Comparison of ENCODE assay signal across 8 cellular contexts in genomic region chr1:8477199-8477982, GRCh38.
DNase-seq lines count a peak whose midpoint lies in the region; ATAC-seq and TF ChIP-seq lines count a peak whose summit lies in the region.

No MANE protein-coding gene starts in this region.

- TF ChIP-seq CTCF in GM23338 (conservative IDR thresholded peaks at IDR 0.05; ENCODE audit: low read depth in 2 of 2) (no peak), Caco-2 (IDR thresholded peaks at IDR 0.05; ENCODE audit: insufficient read depth in 1 of 2, low read depth in 1 of 2, low read length in 1 of 2, severe bottlenecking in 1 of 2, unreplicated experiment in 1 of 2) (no peak), prostate gland (IDR thresholded peaks at IDR 0.05) (no peak)

- H3K4me1 Mint-ChIP-seq in GM23338 (peaks cover 59% of the 10 kb centered on the region), Caco-2 (ENCODE audit: low read depth, unreplicated experiment) (no peaks in the 10 kb centered on the region)
- peaks cover 37% of the 10 kb centered on the region for H3K4me1 Mint-ChIP-seq in T-helper 1 cell treated with Interleukin-12 subunit alpha and Interleukin-12 subunit beta and Interleukin-4 antibody, amounts not matched to agents 30 μg/mL and 1 μg/mL, for 36 hours (ENCODE audit: low read depth)

- H3K36me3 Mint-ChIP-seq in GM23338 (ENCODE audit: low read depth) = 0 out of 3 replicates have a peak, but pooled peaks cover 2% of the 10 kb centered on the region
- H3K36me3 Mint-ChIP-seq in T-helper 1 cell treated with Interleukin-12 subunit alpha and Interleukin-12 subunit beta and Interleukin-4 antibody, amounts not matched to agents 30 μg/mL and 1 μg/mL, for 36 hours (ENCODE audit: low read depth) = peaks cover 5% of the 10 kb centered on the region
- H3K36me3 Mint-ChIP-seq in Caco-2 (ENCODE audit: insufficient read depth, unreplicated experiment) = peaks cover 6% of the 10 kb centered on the region

- POLR2A ChIA-PET in Caco-2 (lab: Charles Lee) = no interaction called here

- BruUV-seq in Caco-2 (replicated peaks; lab: Mats Ljungman, UMichigan) = no TSS peak

- H3K9me2 ChIP-seq in GM23338 (ENCODE audit: insufficient read depth) = no peaks in the 10 kb centered on the region

- H3K27ac Mint-ChIP-seq in GM23338 = peak overlapping the region; percentile 57; the same call in 1 of the 2 replicates
- peak overlapping the region; percentile 67 for H3K27ac Mint-ChIP-seq in T-helper 1 cell treated with Interleukin-12 subunit alpha and Interleukin-12 subunit beta and Interleukin-4 antibody, amounts not matched to agents 30 μg/mL and 1 μg/mL, for 36 hours
- H3K27ac Mint-ChIP-seq in Caco-2 (ENCODE audit: unreplicated experiment) = no peak overlapping the region

- H3K27me3 ChIP-seq in GM23338 (ENCODE audit: insufficient read depth) = no peaks in the 10 kb centered on the region
- no peaks in the 10 kb centered on the region for H3K27me3 ChIP-seq in Caco-2 (replicated peaks; ENCODE audit: control insufficient read depth, insufficient read depth, low read length)
- H3K27me3 ChIP-seq in prostate gland (replicated peaks; ENCODE audit: insufficient read depth) = no peaks in the 10 kb centered on the region

- no peaks in the 10 kb centered on the region for H3K36me3 ChIP-seq in GM23338 (ENCODE audit: insufficient read depth)
- no peaks in the 10 kb centered on the region for H3K36me3 ChIP-seq in Caco-2 (ENCODE audit: control insufficient read depth, insufficient read depth, low read length)
- H3K36me3 ChIP-seq in prostate gland = no peaks in the 10 kb centered on the region

- H3K4me3 ChIP-seq in GM23338 (no peak overlapping the region), Caco-2 (ENCODE audit: low read depth, low read length) (no peak overlapping the region), prostate gland (no peak overlapping the region)

- H3K79me2 ChIP-seq in GM23338 (replicated peaks; ENCODE audit: insufficient read depth) = peaks cover 47% of the 10 kb centered on the region

- DNase-seq in GM23338 (ENCODE audit: low spot score) (no peak), left kidney (ENCODE audit: low read depth, low spot score) (peak; percentile 49), mucosa of gallbladder (ENCODE audit: low spot score) (no peak), Caco-2 (no peak), activated gamma-delta T cell treated with Interleukin-2 at 50 U/mL for 16 hours (no peak), prostate gland (ENCODE audit: low spot score) (no peak)

- CTCF ChIA-PET in Caco-2 (lab: Charles Lee) = no interaction called here

- WGBS in prostate gland = 58% methylated on average over 8 of the region's 8 CpGs

- peaks cover 54% of the 10 kb centered on the region for H3K4me1 ChIP-seq in GM23338 (ENCODE audit: insufficient read depth)
- 0 out of 2 replicates have a peak, but pooled peaks cover 7% of the 10 kb centered on the region for H3K4me1 ChIP-seq in Caco-2
- no peaks in the 10 kb centered on the region for H3K4me1 ChIP-seq in prostate gland (replicated peaks)

- H3K9me3 Mint-ChIP-seq in GM23338 = no peaks in the 10 kb centered on the region
- H3K9me3 Mint-ChIP-seq in T-helper 1 cell treated with Interleukin-12 subunit alpha and Interleukin-12 subunit beta and Interleukin-4 antibody, amounts not matched to agents 30 μg/mL and 1 μg/mL, for 36 hours = no peaks in the 10 kb centered on the region
- H3K9me3 Mint-ChIP-seq in Caco-2 (ENCODE audit: unreplicated experiment) = no peaks in the 10 kb centered on the region

- H3K4me3 Mint-ChIP-seq in GM23338 = no peak overlapping the region
- H3K4me3 Mint-ChIP-seq in T-helper 1 cell treated with Interleukin-12 subunit alpha and Interleukin-12 subunit beta and Interleukin-4 antibody, amounts not matched to agents 30 μg/mL and 1 μg/mL, for 36 hours = no peak overlapping the region
- H3K4me3 Mint-ChIP-seq in Caco-2 (ENCODE audit: unreplicated experiment) = no peak overlapping the region

- intact Hi-C loops in Caco-2 (cut with micrococcal nuclease; ENCODE audit: unreplicated experiment) (no loop called here), prostate gland (cut with DNase I) (no loop called here)

- H2AFZ ChIP-seq in GM23338 = no peak overlapping the region

- no peaks in the 10 kb centered on the region for H3F3A ChIP-seq in GM23338 (replicated peaks; ENCODE audit: low read depth)

- peak overlapping the region; percentile 45; the same call in 1 of the 2 replicates for H3K4me2 ChIP-seq in GM23338

- TF ChIP-seq POLR2A in prostate gland (IDR thresholded peaks at IDR 0.05) = no peak

- H4K20me1 ChIP-seq in GM23338 (replicated peaks; ENCODE audit: insufficient read depth) = peaks cover 11% of the 10 kb centered on the region

- H3K9me3 ChIP-seq in Caco-2 (no peaks in the 10 kb centered on the region), prostate gland (no peaks in the 10 kb centered on the region)

- ATAC-seq in GM18499 (IDR thresholded peaks at IDR 0.05; ENCODE audit: insufficient read depth, unreplicated experiment) (peak; percentile 58), GM23338 (peak; percentile 27)

- H3K27me3 Mint-ChIP-seq in GM23338 (ENCODE audit: insufficient read depth, low read depth, poor library complexity) (peaks cover 3% of the 10 kb centered on the region), Caco-2 (ENCODE audit: insufficient read depth, unreplicated experiment) (no peaks in the 10 kb centered on the region)
- H3K27me3 Mint-ChIP-seq in T-helper 1 cell treated with Interleukin-12 subunit alpha and Interleukin-12 subunit beta and Interleukin-4 antibody, amounts not matched to agents 30 μg/mL and 1 μg/mL, for 36 hours (ENCODE audit: low read depth) = no peaks in the 10 kb centered on the region

- H3K27ac ChIP-seq in GM23338 (ENCODE audit: low read depth) (peak overlapping the region; percentile 75), prostate gland (peak overlapping the region in 1 of 2 donors; percentile 9)

TF ChIP-seq in GM23338, 12 proteins besides CTCF, POLR2A, EP300 and RAD21:
- no peak for TF ChIP-seq JUNB (IDR thresholded peaks at IDR 0.05; ENCODE audit: unreplicated experiment)
- TF ChIP-seq EZH2 (IDR thresholded peaks at IDR 0.05; ENCODE audit: low read depth, unreplicated experiment) = no peak
- TF ChIP-seq ZNF114 (CRISPR knock-in tag; IDR thresholded peaks at IDR 0.05) = no peak
- TF ChIP-seq ETS1 (IDR thresholded peaks at IDR 0.05) = no peak
- TF ChIP-seq STAT1 (IDR thresholded peaks at IDR 0.05; ENCODE audit: unreplicated experiment) = no peak
